Comparison of ENCODE assay signal across 8 cellular contexts in the genomic region with DNA sequence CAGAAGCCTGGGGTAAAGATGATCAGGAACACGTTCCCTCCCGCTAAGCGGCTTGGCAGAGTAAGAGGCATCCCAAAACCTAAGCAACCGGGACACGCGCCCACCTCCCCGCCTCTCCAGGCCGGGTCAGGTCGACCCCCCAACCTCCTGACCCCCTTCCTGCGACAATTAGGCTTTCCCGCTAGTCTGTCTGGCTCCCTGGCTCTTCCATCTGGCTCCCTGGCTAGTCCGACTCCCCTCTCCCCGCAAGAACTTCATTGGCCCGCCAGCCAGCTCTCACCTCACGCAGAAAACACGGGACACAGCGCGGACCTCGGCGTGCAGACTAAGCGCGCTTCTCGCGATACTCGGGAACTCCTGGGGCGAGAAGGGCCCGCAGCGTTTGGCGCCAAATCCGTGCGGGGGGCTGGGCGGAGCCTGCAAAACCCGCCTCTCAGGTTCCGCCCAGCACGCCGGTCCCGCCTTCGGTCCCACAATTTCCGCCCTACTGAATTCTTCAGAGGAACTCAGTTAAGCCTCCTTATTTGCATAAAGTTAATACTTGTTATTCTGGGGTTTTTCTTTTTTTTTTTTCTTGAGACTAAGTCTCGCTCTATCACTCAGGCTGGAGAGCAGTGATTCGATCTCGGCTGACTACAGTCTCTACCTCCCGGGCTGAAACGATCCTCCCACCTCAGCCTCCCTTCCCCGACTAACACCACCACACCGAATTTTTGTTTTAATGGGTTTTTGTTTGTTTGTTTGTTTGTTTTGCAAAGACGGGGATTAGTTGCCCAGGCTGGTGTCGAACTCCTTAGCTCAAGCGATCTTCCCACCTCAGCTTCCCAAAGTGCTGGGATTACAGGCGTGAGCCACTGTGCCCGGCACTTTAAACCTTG. TPM values are rescaled to one million over a fixed set of nuclear protein-coding genes. Genes with fewer than 3 reads are reported as not detected.
DNase-seq lines count a peak whose midpoint lies in the region; ATAC-seq and TF ChIP-seq lines count a peak whose summit lies in the region.

A gene with protein sequence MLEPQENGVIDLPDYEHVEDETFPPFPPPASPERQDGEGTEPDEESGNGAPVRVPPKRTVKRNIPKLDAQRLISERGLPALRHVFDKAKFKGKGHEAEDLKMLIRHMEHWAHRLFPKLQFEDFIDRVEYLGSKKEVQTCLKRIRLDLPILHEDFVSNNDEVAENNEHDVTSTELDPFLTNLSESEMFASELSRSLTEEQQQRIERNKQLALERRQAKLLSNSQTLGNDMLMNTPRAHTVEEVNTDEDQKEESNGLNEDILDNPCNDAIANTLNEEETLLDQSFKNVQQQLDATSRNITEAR (minus strand): TSS at position 327 of the 878 bp plus-strand sequence. CDS start 3,738 bp downstream, outside the sequence.

- in situ Hi-C loops in mammary epithelial cell (cut with MboI; ENCODE audit: low sequenced_read_pairs in 2 of 2) = loop anchor here in 1 of 2 donors (10.0 kb wide), 1 partner anchor 128 kb away; no protein-coding TSS in a partner anchor

- ATAC-seq in GM18909 (IDR thresholded peaks at IDR 0.05; ENCODE audit: poor library complexity, unreplicated experiment) = peak; percentile 94
- ATAC-seq in HG03159 (IDR thresholded peaks at IDR 0.05; ENCODE audit: unreplicated experiment) = peak; percentile 87

- intact Hi-C loops in mammary epithelial cell (cut with micrococcal nuclease) = loop anchor here (1.0 to 5.0 kb wide), 4 partner anchors 30 to 141 kb away; partner anchors contain the start of genes MAP2K1 and SNAPC5

- peaks cover 22% of the 10 kb centered on the region for H3K79me2 ChIP-seq in mammary epithelial cell (ENCODE audit: insufficient read depth, low read length)

- WGBS in mammary epithelial cell (ENCODE audit: low coverage, missing lambda C conversion rate) = under 1% methylated on average over 21 of the region's 51 CpGs

- H4K20me1 ChIP-seq in mammary epithelial cell (ENCODE audit: insufficient read depth, low read length) = no peaks in the 10 kb centered on the region

- peak within 1 kb of the TSS; percentile 98 for H2AFZ ChIP-seq in mammary epithelial cell (ENCODE audit: low read depth, low read length)

- H3K4me2 ChIP-seq in mammary epithelial cell (ENCODE audit: insufficient read depth, low read depth, low read length) = peak within 1 kb of the TSS; percentile 81

- H3K4me3 ChIP-seq in WERI-Rb-1 (ENCODE audit: low read depth, low read length) (peak within 1 kb of the TSS; percentile 73), mammary epithelial cell (replicated peaks in 1 of 3; ENCODE audit: insufficient read depth in 1 of 3, low read depth in 2 of 3, low read length in 3 of 3) (peak within 1 kb of the TSS; percentile 62 to 82 (median 63)), iPS-20b (ENCODE audit: low read length) (peak within 1 kb of the TSS; percentile 75), skin epidermis (peak within 1 kb of the TSS; percentile 50 to 71 (median 61))

- H3K4me1 ChIP-seq in mammary epithelial cell (ENCODE audit: insufficient read depth, low read length) = peaks cover 9% of the 10 kb centered on the region
- H3K4me1 ChIP-seq in iPS-20b (ENCODE audit: insufficient read depth, low read length) = no peaks in the 10 kb centered on the region

- dilution Hi-C loops in mammary epithelial cell (cut with HindIII; ENCODE audit: low sequenced_read_pairs) = no loop called here

- H3K9ac ChIP-seq in mammary epithelial cell (ENCODE audit: insufficient read depth, low read length) (peak within 1 kb of the TSS; percentile 89), iPS-20b (ENCODE audit: low read depth, low read length) (peak within 1 kb of the TSS; percentile 94)

- no peak for TF ChIP-seq CTCF in WERI-Rb-1 (IDR thresholded peaks at IDR 0.05; ENCODE audit: low read depth, low read length)
- no peak for TF ChIP-seq CTCF in mammary epithelial cell (conservative IDR thresholded peaks at IDR 0.05 in 1 of 2, IDR thresholded peaks at IDR 0.05 in 1 of 2; ENCODE audit: extremely low read depth in 1 of 2, insufficient read depth in 1 of 2, low read depth in 1 of 2, low read length in 2 of 2)

- H3K36me3 ChIP-seq in WERI-Rb-1 (peaks cover 14% of the 10 kb centered on the region), mammary epithelial cell (ENCODE audit: insufficient read depth, low read length) (peaks cover 3% of the 10 kb centered on the region), iPS-20b (ENCODE audit: insufficient read depth, low read depth, low read length) (peaks cover 16% of the 10 kb centered on the region)

- CTCF ChIA-PET in mammary epithelial cell (lab: Charles Lee; ENCODE audit: low non-redundant PET) = no interaction called here

- no peaks in the 10 kb centered on the region for H3K9me3 ChIP-seq in WERI-Rb-1 (ENCODE audit: severe bottlenecking)
- H3K9me3 ChIP-seq in mammary epithelial cell (replicated peaks; ENCODE audit: insufficient read depth, low read length) = no peaks in the 10 kb centered on the region
- H3K9me3 ChIP-seq in iPS-20b (ENCODE audit: insufficient read depth, low read depth, low read length) = no peaks in the 10 kb centered on the region

- H3K27ac ChIP-seq in WERI-Rb-1 (peak within 1 kb of the TSS; percentile 85), mammary epithelial cell (ENCODE audit: insufficient read depth, low read depth, low read length) (peak within 1 kb of the TSS; percentile 78), iPS-20b (ENCODE audit: low read length) (peak within 1 kb of the TSS; percentile 11), skin epidermis (peak within 1 kb of the TSS; percentile 43 to 89 (median 75))

- BruUV-seq in mammary epithelial cell (replicated peaks; lab: Mats Ljungman, UMichigan) = TSS peak; percentile 35

- peak; percentile 98 for DNase-seq in AG08395 (ENCODE audit: low spot score)
- peak; percentile 95 for DNase-seq in NCI-H2227 (lab: John Stamatoyannopoulos, UW; ENCODE audit: unreplicated experiment)
- peak; percentile 95 for DNase-seq in WERI-Rb-1
- peak; percentile 92 for DNase-seq in mammary epithelial cell

- no peaks in the 10 kb centered on the region for H3K27me3 ChIP-seq in WERI-Rb-1 (ENCODE audit: insufficient read depth, low read depth, severe bottlenecking)
- H3K27me3 ChIP-seq in mammary epithelial cell (ENCODE audit: insufficient read depth, low read length) = no peaks in the 10 kb centered on the region
- no peaks in the 10 kb centered on the region for H3K27me3 ChIP-seq in iPS-20b (ENCODE audit: insufficient read depth, low read length)

RNA-seq across cellular contexts. Expression of the gene that starts here (rescaled TPM):
- total RNA-seq in mammary epithelial cell = 10 to 100 TPM in 1 of 2 donors, 1 to 10 TPM in 1; 7.7 to 18.1 TPM
- 8.6 TPM for polyA plus RNA-seq in mammary epithelial cell
- 1.3 TPM for polyA minus RNA-seq in mammary epithelial cell

Comparison
In these comparisons a context has a peak if more than half of its experiments do, and no peak if none do; other contexts are left out.
1. Peak in every context shown above with its lines: DNase-seq, ATAC-seq, H3K4me3 ChIP-seq and H3K27ac ChIP-seq.
2. H3K27ac ChIP-seq: peak in every context shown above with its lines; median percentile 85 in WERI-Rb-1; 78 in mammary epithelial cell; 75 in skin epidermis; 11 in iPS-20b.